ENCODE assay signal across 8 cellular contexts in the genomic region with DNA sequence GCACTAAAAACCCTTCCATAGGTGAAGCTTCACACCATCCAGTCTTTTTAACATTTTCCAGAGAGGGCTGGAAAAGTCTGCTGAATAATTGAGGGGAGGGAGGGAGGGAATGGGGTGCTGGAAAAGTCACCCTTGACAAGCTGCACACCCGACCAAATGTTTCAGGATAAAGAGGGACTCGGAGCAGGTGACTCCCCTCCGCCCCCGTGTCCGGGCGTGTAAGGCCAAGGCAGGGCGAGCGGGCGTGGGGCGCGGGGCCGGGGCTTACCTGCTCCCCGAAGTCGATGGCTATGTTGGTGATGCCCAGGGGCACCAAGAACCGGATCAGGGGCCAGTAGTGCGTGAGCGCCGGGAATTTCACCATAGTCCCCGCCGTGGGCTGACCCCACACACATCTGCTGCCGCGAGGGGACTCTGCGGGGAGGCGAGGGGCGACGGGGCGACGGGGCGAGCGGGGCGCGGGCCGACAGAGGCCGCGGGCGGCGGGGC. TPM values are rescaled to one million over a fixed set of nuclear protein-coding genes. Genes with fewer than 3 reads are reported as not detected.
DNase-seq lines count a peak whose midpoint lies in the region; ATAC-seq lines count a peak whose summit lies in the region.

No MANE protein-coding gene starts in this region.

- peak; percentile 14 for ATAC-seq in GM21825 (IDR thresholded peaks at IDR 0.05; ENCODE audit: unreplicated experiment)

- intact Hi-C loops in head of caudate nucleus (cut with DNase I): loop anchor here (2.0 to 10.0 kb wide), 2 partner anchors 134 to 144 kb away; no protein-coding TSS in a partner anchor

- peak; percentile 17 for DNase-seq in M059J (ENCODE audit: low read depth)
- DNase-seq in activated T-helper 9 cell treated with anti-CD3 and anti-CD28 coated beads, Interleukin-2, amount 50 U/mL, for 16 hours (ENCODE audit: low read depth): peak; percentile 30
- peak in 41 of 42 donors; percentile 7 to 70 (median 38) for DNase-seq in head of caudate nucleus
- peak; percentile 39 for DNase-seq in putamen (ENCODE audit: low spot score)
- no peak for DNase-seq in DMS114 treated with DMSO at 0.1 percent for 48 hours (lab: John Stamatoyannopoulos, UW; ENCODE audit: unreplicated experiment)
- DNase-seq in SKM-1 (lab: John Stamatoyannopoulos, UW; ENCODE audit: unreplicated experiment): no peak

- peak overlapping the region; percentile 70 for H3K4me3 ChIP-seq in GM08714 (ENCODE audit: low read length)

RNA-seq across cellular contexts. Expression of a gene that starts 0.5 kb away (rescaled TPM):
- total RNA-seq in M059J (2014; rRNA removed; shearing (Covaris generic)): 5.4 and 20.8 TPM in 2 replicates

Comparison
In these comparisons a context has a peak if more than half of its experiments do, and no peak if none do; other contexts are left out.
1. DNase-seq: peak in M059J (single experiment), activated T-helper 9 cell treated with anti-CD3 and anti-CD28 coated beads, Interleukin-2, amount 50 U/mL, for 16 hours (single experiment), head of caudate nucleus (41 of 42) and putamen (single experiment); none in DMS114 treated with DMSO at 0.1 percent for 48 hours (single experiment) and SKM-1 (single experiment).